21 cellular contexts compared by ENCODE assay signal in the genomic region with DNA sequence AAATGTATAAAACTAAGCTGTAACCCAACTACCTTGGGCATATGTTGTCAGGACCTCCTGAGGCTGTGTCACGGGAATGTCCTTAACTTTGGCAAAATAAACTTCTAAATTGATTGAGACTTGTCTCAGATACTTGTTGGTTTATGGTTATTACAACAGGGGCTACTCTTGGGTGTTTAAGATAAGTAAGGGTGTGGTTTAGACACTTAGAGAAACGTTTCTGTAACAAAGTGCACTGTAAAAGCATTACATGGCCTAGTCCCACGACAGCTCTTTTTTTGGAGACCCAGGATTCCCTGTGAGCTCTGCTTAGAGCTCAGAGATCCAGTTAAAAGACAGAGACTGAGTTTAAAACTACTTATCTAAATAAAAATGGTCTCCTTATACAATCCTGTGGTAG. TPM values are rescaled to one million over a fixed set of nuclear protein-coding genes. Genes with fewer than 3 reads are reported as not detected.
DNase-seq lines count a peak whose midpoint lies in the region; ATAC-seq, FAIRE-seq and TF ChIP-seq lines count a peak whose summit lies in the region.
"Had no signal": no experiment of that assay in that cellular context is flagged by ENCODE, and none has a peak within 500 bp of the region (broad histone marks: within the 10 kb centered on the region; RNA-seq: fewer than 3 reads in every experiment).

No MANE protein-coding gene starts in this region.

- peak overlapping the region; percentile 24 for H3K27ac Mint-ChIP-seq in type B pancreatic cell
- H3K27ac Mint-ChIP-seq: CD4-positive, alpha-beta memory T cell; IgD-negative memory B cell had no signal

- no peak overlapping the region for H2AK5ac ChIP-seq in mesendoderm (ENCODE audit: low read length)

- TF ChIP-seq EP300 in K562 (IDR thresholded peaks at IDR 0.05; ENCODE audit: low read length) (no peak), ovary (IDR thresholded peaks at IDR 0.05) (no peak)

- H4K8ac ChIP-seq in mesendoderm (ENCODE audit: low read depth, low read length): no peak overlapping the region

- TF ChIP-seq CTCF in K562 (IDR thresholded peaks at IDR 0.05 in 2 of 3, conservative IDR thresholded peaks at IDR 0.05 in 1 of 3; ENCODE audit: insufficient read depth in 2 of 3, low read depth in 1 of 3, low read length in 3 of 3) (no peak), type B pancreatic cell (conservative IDR thresholded peaks at IDR 0.05) (no peak), uterus (IDR thresholded peaks at IDR 0.05) (no peak), ovary (IDR thresholded peaks at IDR 0.05) (no peak)

- 0 out of 2 replicates have a peak overlapping the region, but pooled peaks have one; percentile 59 for H2AFZ ChIP-seq in K562 (ENCODE audit: low read depth, low read length)
- H2AFZ ChIP-seq: GM23248 had no signal

- H3K9me3 Mint-ChIP-seq in type B pancreatic cell: no peaks in the 10 kb centered on the region
- H3K9me3 Mint-ChIP-seq: IgD-negative memory B cell had no signal

- in situ Hi-C loops in K562 (cut with MboI): no loop called here

- no peak overlapping the region for H3K23ac ChIP-seq in mesendoderm (ENCODE audit: low read length)

- no TSS peak for BruUV-seq in K562 (replicated peaks; lab: Mats Ljungman, UMichigan)

- no peaks in the 10 kb centered on the region for H3K9me1 ChIP-seq in K562 (ENCODE audit: control insufficient read depth, insufficient read depth, low read length)

- peak; percentile 78 for ATAC-seq in K562
- ATAC-seq in HG03432 (IDR thresholded peaks at IDR 0.05; ENCODE audit: unreplicated experiment): no peak
- ATAC-seq: A549, HCT116 had no signal

- H3K4me2 ChIP-seq in K562 (ENCODE audit: insufficient read depth, low read length): no peak overlapping the region
- H3K4me2 ChIP-seq in mesendoderm (ENCODE audit: low read length): no peak overlapping the region
- H3K4me2 ChIP-seq: A549 had no signal

- H3K18ac ChIP-seq in mesendoderm (ENCODE audit: low read length): peak overlapping the region; percentile 75

- no peaks in the 10 kb centered on the region for H3K4me1 Mint-ChIP-seq in type B pancreatic cell (ENCODE audit: unreplicated experiment)
- H3K4me1 Mint-ChIP-seq: CD4-positive, alpha-beta memory T cell had no signal

- H3K27me3 Mint-ChIP-seq in type B pancreatic cell: no peaks in the 10 kb centered on the region

- H3K79me2 ChIP-seq in K562 (ENCODE audit: control insufficient read depth, insufficient read depth, low read length) (no peaks in the 10 kb centered on the region), mesendoderm (ENCODE audit: control insufficient read depth, insufficient read depth, low read length) (no peaks in the 10 kb centered on the region)

- H3K4ac ChIP-seq in mesendoderm (ENCODE audit: low read depth, low read length): no peak overlapping the region

- H4K5ac ChIP-seq in mesendoderm (ENCODE audit: low read length): no peak overlapping the region

- H3K56ac ChIP-seq in mesendoderm (ENCODE audit: low read length): no peak overlapping the region

- H3K27ac ChIP-seq in K562 (ENCODE audit: extremely low read depth, low read depth, low read length): peak overlapping the region; percentile 48; the same call in 1 of the 3 replicates
- peak overlapping the region; percentile 4 for H3K27ac ChIP-seq in mesendoderm (ENCODE audit: low read depth, low read length)
- H3K27ac ChIP-seq in uterus: no peak overlapping the region
- H3K27ac ChIP-seq in ovary: no peak overlapping the region
- H3K27ac ChIP-seq: A549, C4-2B, GM23248 had no signal

- H3K9ac ChIP-seq in K562 (ENCODE audit: insufficient read depth in 1 of 2, low read depth in 2 of 2, low read length in 2 of 2): no peak overlapping the region
- H3K9ac ChIP-seq in mesendoderm (ENCODE audit: low read length): no peak overlapping the region
- H3K9ac ChIP-seq: GM23248 had no signal

- peak; percentile 80 for DNase-seq in OCI-M1 (lab: John Stamatoyannopoulos, UW)
- peak in 1 of 4 experiments; percentile 23 for DNase-seq in K562 (ENCODE audit: extremely low read depth in 1 of 4, low spot score in 3 of 4)
- no peak for DNase-seq in mesendoderm
- DNase-seq in type B pancreatic cell (ENCODE audit: extremely low spot score, unreplicated experiment): no peak
- DNase-seq in uterus: no peak
- no peak for DNase-seq in ovary
- DNase-seq: BE2C; CD4-positive, alpha-beta memory T cell; DMS153; DMS79 treated with DMSO at 0.1 percent for 48 hours; EL; GM23248 had no signal

- peak overlapping the region; percentile 69 for H2BK5ac ChIP-seq in mesendoderm (ENCODE audit: low read length)

- no peak overlapping the region for H3K4me3 Mint-ChIP-seq in type B pancreatic cell
- H3K4me3 Mint-ChIP-seq: CD4-positive, alpha-beta memory T cell; IgD-negative memory B cell had no signal

- H3K79me1 ChIP-seq in mesendoderm (ENCODE audit: low read length): no peaks in the 10 kb centered on the region

- H3K9me3 ChIP-seq in K562 (replicated peaks; ENCODE audit: control insufficient read depth, insufficient read depth, low read depth, low read length) (no peaks in the 10 kb centered on the region), uterus (no peaks in the 10 kb centered on the region), ovary (no peaks in the 10 kb centered on the region)
- H3K9me3 ChIP-seq: A549, BE2C had no signal

- H3K4me1 ChIP-seq in K562 (replicated peaks in 1 of 2; ENCODE audit: control insufficient read depth in 2 of 2, insufficient read depth in 2 of 2, low read length in 2 of 2) (peaks cover 3 to 21% of the 10 kb centered on the region in 2 experiments; a peak in 3 of 5 replicates), mesendoderm (ENCODE audit: control insufficient read depth, low read depth, low read length) (peaks cover 9% of the 10 kb centered on the region), uterus (no peaks in the 10 kb centered on the region), ovary (ENCODE audit: insufficient read depth) (no peaks in the 10 kb centered on the region)
- H3K4me1 ChIP-seq: BE2C had no signal

- POLR2A ChIA-PET in K562 (lab: Yijun Ruan, JAX): interaction anchor here (0.6 kb wide), 1 partner anchor 1174 kb away, joined by 3 read pairs; no protein-coding TSS in a partner anchor

- H2BK15ac ChIP-seq in mesendoderm (replicated peaks; ENCODE audit: low read depth): peak overlapping the region; percentile 57

- CTCF ChIA-PET in K562 (lab: Yijun Ruan, JAX; ENCODE audit: low intra/inter-chr PET ratio): no interaction called here

- no peak for TF ChIP-seq POLR2A in K562 (conservative IDR thresholded peaks at IDR 0.05)
- no peak for TF ChIP-seq POLR2A in uterus (IDR thresholded peaks at IDR 0.05)
- no peak for TF ChIP-seq POLR2A in ovary (IDR thresholded peaks at IDR 0.05)

- no peaks in the 10 kb centered on the region for H3K36me3 ChIP-seq in K562 (ENCODE audit: control insufficient read depth, insufficient read depth, low read length)
- H3K36me3 ChIP-seq in mesendoderm (ENCODE audit: control insufficient read depth, insufficient read depth, low read length): no peaks in the 10 kb centered on the region
- no peaks in the 10 kb centered on the region for H3K36me3 ChIP-seq in uterus
- H3K36me3 ChIP-seq in ovary: no peaks in the 10 kb centered on the region
- H3K36me3 ChIP-seq: BE2C had no signal

- H2BK120ac ChIP-seq in mesendoderm (ENCODE audit: low read depth, low read length): no peak overlapping the region

- H4K20me1 ChIP-seq in K562 (replicated peaks; ENCODE audit: control insufficient read depth, insufficient read depth, low read length): no peaks in the 10 kb centered on the region

- no peak overlapping the region for H3K4me3 ChIP-seq in K562
- H3K4me3 ChIP-seq in mesendoderm (ENCODE audit: low read length): no peak overlapping the region
- H3K4me3 ChIP-seq in uterus: no peak overlapping the region
- H3K4me3 ChIP-seq in ovary: no peak overlapping the region
- H3K4me3 ChIP-seq: A549, GM23248 had no signal

- no peak for TF ChIP-seq RAD21 in K562 (CRISPR knock-in tag; conservative IDR thresholded peaks at IDR 0.05 in 1 of 2, IDR thresholded peaks at IDR 0.05 in 1 of 2)

- no peak for FAIRE-seq in K562 (lab: Jason Lieb, UNC)
- FAIRE-seq: A549, D721Med, G401.6, GM12891, H54 had no signal

- no peaks in the 10 kb centered on the region for H3K36me3 Mint-ChIP-seq in type B pancreatic cell
- H3K36me3 Mint-ChIP-seq: IgD-negative memory B cell had no signal

- WGBS in K562 (ENCODE audit: insufficient coverage, low coverage, missing lambda C conversion rate): 0% methylated on average over 3 of the region's 3 CpGs
- WGBS in mesendoderm (ENCODE audit: extremely low coverage, insufficient coverage, low lambda C conversion rate): no CpG with 5 or more reads among the region's 3 CpGs
- WGBS in ovary, 3 donors: 62 to 72% (median 69%) methylated on average over 3 of the region's 3 CpGs

- H3K27me3 ChIP-seq in K562 (ENCODE audit: control insufficient read depth in 2 of 2, insufficient read depth in 2 of 2, low read length in 2 of 2) (no peaks in the 10 kb centered on the region), mesendoderm (ENCODE audit: insufficient read depth, low read length, poor library complexity) (no peaks in the 10 kb centered on the region), uterus (no peaks in the 10 kb centered on the region), ovary (no peaks in the 10 kb centered on the region)
- H3K27me3 ChIP-seq: BE2C had no signal

- intact Hi-C loops in K562 (cut with micrococcal nuclease) (no loop called here), uterus (cut with DNase I; ENCODE audit: low total_unique reads) (no loop called here), ovary (cut with DNase I) (no loop called here)

RNA-seq across cellular contexts. Expression of a gene that starts 32.3 kb away (rescaled TPM):
- 3.2 and 9.7 TPM in 2 replicates for total RNA-seq in K562 (2011; cell fraction: chromatin; rRNA removed; ENCODE audit: low replicate concordance)
- total RNA-seq in K562 (2011; cell fraction: nucleolus; rRNA removed): 5.0 and 5.2 TPM in 2 replicates
- total RNA-seq in K562 (2011; cell fraction: nucleoplasm; rRNA removed): 5.9 and 6.3 TPM in 2 replicates
- 0.78 and 1.00 TPM in 2 replicates for total RNA-seq in K562 (2014; rRNA removed)
- 1.3 and 1.4 TPM in 2 replicates for total RNA-seq in K562 (2014; rRNA removed; fragmentation: Illumina TruSeq; extraction: Trizol)
- 1.4 and 1.7 TPM in 2 replicates for total RNA-seq in K562 (2015; rRNA removed; fragmentation: Illumina TruSeq; extraction: Trizol)
- total RNA-seq in K562 (2021): 1.8 and 2.3 TPM in 2 replicates
- polyA plus RNA-seq in K562 (2011; rRNA removed): 0.96 and 1.2 TPM in 2 replicates
- 1.2 and 1.3 TPM in 2 replicates for polyA plus RNA-seq in K562 (2011; cell fraction: cytosol; rRNA removed)
- 2.1 and 2.9 TPM in 2 replicates for polyA plus RNA-seq in K562 (2011; cell fraction: nucleus; rRNA removed)
- polyA plus RNA-seq in K562 (2012): 2.8 and 8.5 TPM in 2 replicates
- 1.4 and 1.6 TPM in 2 replicates for polyA plus RNA-seq in K562 (2014; fragmentation: Illumina TruSeq; extraction: Trizol)
- polyA plus RNA-seq in K562 (2014; fragmentation: Nextera tagmentation; extraction: Ambion mirVana): 1 to 10 TPM in 1 of 2 experiments, under 1 TPM in 1; 0.76 to 1.6 TPM
- polyA plus RNA-seq in K562 (2014; rRNA removed): 1.3 and 1.9 TPM in 2 replicates
- polyA minus RNA-seq in K562 (2011; rRNA and poly(A)+ RNA removed): 1.6 and 2.9 TPM in 2 replicates
- polyA minus RNA-seq in K562 (2011; cell fraction: cytosol; rRNA and poly(A)+ RNA removed): 0.48 and 2.1 TPM in 2 replicates
- 1.2 and 1.3 TPM in 2 replicates for polyA minus RNA-seq in K562 (2011; cell fraction: nucleus; rRNA and poly(A)+ RNA removed)
- polyA plus RNA-seq in mesendoderm (2013, experiment 1 of 2): 13.0 TPM
- 14.1 TPM for polyA plus RNA-seq in mesendoderm (2013, experiment 2 of 2)
- total RNA-seq in type B pancreatic cell (ENCODE audit: low replicate concordance): 16.9 and 22.7 TPM in 2 replicates
- total RNA-seq in uterus: 1 to 10 TPM in 1 of 4 donors, not detected in 3; 8.0 TPM
- total RNA-seq in ovary: 1 to 10 TPM in 1 of 7 donors, under 1 TPM in 5, not detected in 1; 0.23 to 3.9 (median 0.51) TPM
- polyA plus RNA-seq in ovary: 1 to 10 TPM in 1 of 2 donors, under 1 TPM in 1; 0.94 to 1.3 TPM
- total RNA-seq: CD4-positive, alpha-beta memory T cell had no signal
- polyA plus RNA-seq: CD4-positive, alpha-beta memory T cell; IgD-negative memory B cell had no signal

RNA-seq across cellular contexts. Expression of a gene that starts 37.3 kb away (rescaled TPM):
- 447 and 823 TPM in 2 replicates for total RNA-seq in K562 (2011; cell fraction: chromatin; rRNA removed; ENCODE audit: low replicate concordance)
- 475 and 541 TPM in 2 replicates for total RNA-seq in K562 (2011; cell fraction: nucleolus; rRNA removed)
- total RNA-seq in K562 (2011; cell fraction: nucleoplasm; rRNA removed): 825 and 1,264 TPM in 2 replicates
- total RNA-seq in K562 (2014; rRNA removed) (1,802 and 1,882 TPM in 2 replicates), K562 (2014; rRNA removed; fragmentation: Illumina TruSeq; extraction: Trizol) (2,908 and 3,069 TPM in 2 replicates), K562 (2015; rRNA removed; fragmentation: Illumina TruSeq; extraction: Trizol) (2,586 and 2,715 TPM in 2 replicates), K562 (2021) (1,616 and 1,743 TPM in 2 replicates), type B pancreatic cell (ENCODE audit: low replicate concordance) (2,087 and 2,300 TPM in 2 replicates), uterus (1,000 to 10,000 TPM; 1,523 to 4,253 (median 3,121) TPM), ovary (1,000 to 10,000 TPM; 3,089 to 8,014 (median 3,638) TPM)
- polyA plus RNA-seq in K562 (2011; rRNA removed) (3,820 and 3,853 TPM in 2 replicates), K562 (2014; fragmentation: Illumina TruSeq; extraction: Trizol) (2,347 and 2,369 TPM in 2 replicates), K562 (2014; fragmentation: Nextera tagmentation; extraction: Ambion mirVana) (1,000 to 10,000 TPM; 1,742 to 1,931 TPM), K562 (2014; rRNA removed) (2,595 and 2,810 TPM in 2 replicates), ovary (1,000 to 10,000 TPM; 3,009 to 5,423 TPM)
- polyA plus RNA-seq in K562 (2011; cell fraction: cytosol; rRNA removed): 1,711 and 3,017 TPM in 2 replicates
- 903 and 1,882 TPM in 2 replicates for polyA plus RNA-seq in K562 (2011; cell fraction: nucleus; rRNA removed)
- 3,078 and 3,615 TPM in 2 replicates for polyA plus RNA-seq in K562 (2012)
- 1,907 and 2,118 TPM in 2 replicates for polyA minus RNA-seq in K562 (2011; rRNA and poly(A)+ RNA removed)
- 464 and 522 TPM in 2 replicates for polyA minus RNA-seq in K562 (2011; cell fraction: cytosol; rRNA and poly(A)+ RNA removed)
- 222 and 477 TPM in 2 replicates for polyA minus RNA-seq in K562 (2011; cell fraction: nucleus; rRNA and poly(A)+ RNA removed)
- polyA plus RNA-seq in mesendoderm (2013, experiment 1 of 2): 4,812 TPM
- polyA plus RNA-seq in mesendoderm (2013, experiment 2 of 2): 4,866 TPM

RNA-seq across cellular contexts. Expression of a gene that starts 42.6 kb away (rescaled TPM):
- total RNA-seq in K562 (2011; cell fraction: chromatin; rRNA removed; ENCODE audit: low replicate concordance): 5.0 and 10.9 TPM in 2 replicates
- 4.2 and 5.0 TPM in 2 replicates for total RNA-seq in K562 (2011; cell fraction: nucleolus; rRNA removed)
- total RNA-seq in K562 (2011; cell fraction: nucleoplasm; rRNA removed): 6.8 and 14.1 TPM in 2 replicates
- total RNA-seq in K562 (2014; rRNA removed) (8.5 and 9.6 TPM in 2 replicates), K562 (2014; rRNA removed; fragmentation: Illumina TruSeq; extraction: Trizol) (20.1 and 25.8 TPM in 2 replicates), K562 (2015; rRNA removed; fragmentation: Illumina TruSeq; extraction: Trizol) (10.5 and 14.3 TPM in 2 replicates), K562 (2021) (20.4 and 23.2 TPM in 2 replicates), type B pancreatic cell (ENCODE audit: low replicate concordance) (42.1 and 56.5 TPM in 2 replicates), uterus (10 to 100 TPM; 20.7 to 42.6 (median 31.9) TPM), ovary (10 to 100 TPM; 35.4 to 51.4 (median 44.9) TPM)
- polyA plus RNA-seq in K562 (2011; rRNA removed) (11.5 and 18.7 TPM in 2 replicates), K562 (2014; fragmentation: Illumina TruSeq; extraction: Trizol) (17.6 and 21.2 TPM in 2 replicates), K562 (2014; fragmentation: Nextera tagmentation; extraction: Ambion mirVana) (10 to 100 TPM; 30.1 to 35.0 TPM), K562 (2014; rRNA removed) (28.8 and 32.5 TPM in 2 replicates), ovary (10 to 100 TPM; 60.0 to 81.3 TPM)
- polyA plus RNA-seq in K562 (2011; cell fraction: cytosol; rRNA removed): 10.0 and 11.9 TPM in 2 replicates
- polyA plus RNA-seq in K562 (2011; cell fraction: nucleus; rRNA removed): 3.9 and 6.2 TPM in 2 replicates
- polyA plus RNA-seq in K562 (2012): 12.6 and 22.2 TPM in 2 replicates
- 1.6 and 2.2 TPM in 2 replicates for polyA minus RNA-seq in K562 (2011; rRNA and poly(A)+ RNA removed)
- 2.4 and 4.2 TPM in 2 replicates for polyA minus RNA-seq in K562 (2011; cell fraction: cytosol; rRNA and poly(A)+ RNA removed)
- polyA minus RNA-seq in K562 (2011; cell fraction: nucleus; rRNA and poly(A)+ RNA removed): 1.5 and 3.1 TPM in 2 replicates
- polyA plus RNA-seq in mesendoderm (2013, experiment 1 of 2): 35.0 TPM
- polyA plus RNA-seq in mesendoderm (2013, experiment 2 of 2): 34.4 TPM

Comparison
In these comparisons a context has a peak if more than half of its experiments do, and no peak if none do; other contexts are left out.
1. H3K27ac ChIP-seq: peak in K562 (single experiment) and mesendoderm (single experiment); none in uterus (0 of 2) and ovary (0 of 2).